In genomic region chr7:121084256-121084655, GRCh38 we compare ENCODE assay signal across 1 cellular context.
TF ChIP-seq lines count a peak whose summit lies in the region.

No MANE protein-coding gene starts in this region.

TF ChIP-seq in K562, 482 proteins besides CTCF, POLR2A, EP300 and RAD21:
- TF ChIP-seq, protein P1, sequence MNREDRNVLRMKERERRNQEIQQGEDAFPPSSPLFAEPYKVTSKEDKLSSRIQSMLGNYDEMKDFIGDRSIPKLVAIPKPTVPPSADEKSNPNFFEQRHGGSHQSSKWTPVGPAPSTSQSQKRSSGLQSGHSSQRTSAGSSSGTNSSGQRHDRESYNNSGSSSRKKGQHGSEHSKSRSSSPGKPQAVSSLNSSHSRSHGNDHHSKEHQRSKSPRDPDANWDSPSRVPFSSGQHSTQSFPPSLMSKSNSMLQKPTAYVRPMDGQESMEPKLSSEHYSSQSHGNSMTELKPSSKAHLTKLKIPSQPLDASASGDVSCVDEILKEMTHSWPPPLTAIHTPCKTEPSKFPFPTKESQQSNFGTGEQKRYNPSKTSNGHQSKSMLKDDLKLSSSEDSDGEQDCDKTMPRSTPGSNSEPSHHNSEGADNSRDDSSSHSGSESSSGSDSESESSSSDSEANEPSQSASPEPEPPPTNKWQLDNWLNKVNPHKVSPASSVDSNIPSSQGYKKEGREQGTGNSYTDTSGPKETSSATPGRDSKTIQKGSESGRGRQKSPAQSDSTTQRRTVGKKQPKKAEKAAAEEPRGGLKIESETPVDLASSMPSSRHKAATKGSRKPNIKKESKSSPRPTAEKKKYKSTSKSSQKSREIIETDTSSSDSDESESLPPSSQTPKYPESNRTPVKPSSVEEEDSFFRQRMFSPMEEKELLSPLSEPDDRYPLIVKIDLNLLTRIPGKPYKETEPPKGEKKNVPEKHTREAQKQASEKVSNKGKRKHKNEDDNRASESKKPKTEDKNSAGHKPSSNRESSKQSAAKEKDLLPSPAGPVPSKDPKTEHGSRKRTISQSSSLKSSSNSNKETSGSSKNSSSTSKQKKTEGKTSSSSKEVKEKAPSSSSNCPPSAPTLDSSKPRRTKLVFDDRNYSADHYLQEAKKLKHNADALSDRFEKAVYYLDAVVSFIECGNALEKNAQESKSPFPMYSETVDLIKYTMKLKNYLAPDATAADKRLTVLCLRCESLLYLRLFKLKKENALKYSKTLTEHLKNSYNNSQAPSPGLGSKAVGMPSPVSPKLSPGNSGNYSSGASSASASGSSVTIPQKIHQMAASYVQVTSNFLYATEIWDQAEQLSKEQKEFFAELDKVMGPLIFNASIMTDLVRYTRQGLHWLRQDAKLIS (CRISPR knock-in tag; IDR thresholded peaks at IDR 0.05), result peak; percentile 24; the same call in 1 of the 2 replicates
- TF ChIP-seq CSDE1 (IDR thresholded peaks at IDR 0.05), result peak in 1 of 2 experiments; percentile 38; a peak in 1 of 4 replicates
- no peak for TF ChIP-seq BHLHE40 (IDR thresholded peaks at IDR 0.05; ENCODE audit: low read length)
- TF ChIP-seq, protein P2, sequence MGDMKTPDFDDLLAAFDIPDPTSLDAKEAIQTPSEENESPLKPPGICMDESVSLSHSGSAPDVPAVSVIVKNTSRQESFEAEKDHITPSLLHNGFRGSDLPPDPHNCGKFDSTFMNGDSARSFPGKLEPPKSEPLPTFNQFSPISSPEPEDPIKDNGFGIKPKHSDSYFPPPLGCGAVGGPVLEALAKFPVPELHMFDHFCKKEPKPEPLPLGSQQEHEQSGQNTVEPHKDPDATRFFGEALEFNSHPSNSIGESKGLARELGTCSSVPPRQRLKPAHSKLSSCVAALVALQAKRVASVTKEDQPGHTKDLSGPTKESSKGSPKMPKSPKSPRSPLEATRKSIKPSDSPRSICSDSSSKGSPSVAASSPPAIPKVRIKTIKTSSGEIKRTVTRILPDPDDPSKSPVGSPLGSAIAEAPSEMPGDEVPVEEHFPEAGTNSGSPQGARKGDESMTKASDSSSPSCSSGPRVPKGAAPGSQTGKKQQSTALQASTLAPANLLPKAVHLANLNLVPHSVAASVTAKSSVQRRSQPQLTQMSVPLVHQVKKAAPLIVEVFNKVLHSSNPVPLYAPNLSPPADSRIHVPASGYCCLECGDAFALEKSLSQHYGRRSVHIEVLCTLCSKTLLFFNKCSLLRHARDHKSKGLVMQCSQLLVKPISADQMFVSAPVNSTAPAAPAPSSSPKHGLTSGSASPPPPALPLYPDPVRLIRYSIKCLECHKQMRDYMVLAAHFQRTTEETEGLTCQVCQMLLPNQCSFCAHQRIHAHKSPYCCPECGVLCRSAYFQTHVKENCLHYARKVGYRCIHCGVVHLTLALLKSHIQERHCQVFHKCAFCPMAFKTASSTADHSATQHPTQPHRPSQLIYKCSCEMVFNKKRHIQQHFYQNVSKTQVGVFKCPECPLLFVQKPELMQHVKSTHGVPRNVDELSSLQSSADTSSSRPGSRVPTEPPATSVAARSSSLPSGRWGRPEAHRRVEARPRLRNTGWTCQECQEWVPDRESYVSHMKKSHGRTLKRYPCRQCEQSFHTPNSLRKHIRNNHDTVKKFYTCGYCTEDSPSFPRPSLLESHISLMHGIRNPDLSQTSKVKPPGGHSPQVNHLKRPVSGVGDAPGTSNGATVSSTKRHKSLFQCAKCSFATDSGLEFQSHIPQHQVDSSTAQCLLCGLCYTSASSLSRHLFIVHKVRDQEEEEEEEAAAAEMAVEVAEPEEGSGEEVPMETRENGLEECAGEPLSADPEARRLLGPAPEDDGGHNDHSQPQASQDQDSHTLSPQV (IDR thresholded peaks at IDR 0.05), result 0 out of 2 replicates have a peak, but pooled peaks have one; percentile 18
- peak; percentile 58 for TF ChIP-seq POLR2H (tag; IDR thresholded peaks at IDR 0.05; ENCODE audit: low read depth)
- no peak for TF ChIP-seq SNIP1 (IDR thresholded peaks at IDR 0.05; ENCODE audit: low read depth)
- TF ChIP-seq EP400 (IDR thresholded peaks at IDR 0.05), result peak; percentile 19; the same call in 1 of the 2 replicates
- TF ChIP-seq LARP7 (IDR thresholded peaks at IDR 0.05), result no peak
- TF ChIP-seq EWSR1 (IDR thresholded peaks at IDR 0.05; ENCODE audit: borderline replicate concordance, low read depth, partially characterized antibody), result peak; percentile 47
- TF ChIP-seq KHSRP (IDR thresholded peaks at IDR 0.05), result no peak
- peak in 1 of 2 experiments; percentile 47; a peak in 1 of 4 replicates for TF ChIP-seq MNT (conservative IDR thresholded peaks at IDR 0.05)
- TF ChIP-seq HDAC3 (IDR thresholded peaks at IDR 0.05; ENCODE audit: borderline replicate concordance, partially characterized antibody), result peak; percentile 38
- no peak for TF ChIP-seq SETDB1 (IDR thresholded peaks at IDR 0.05; ENCODE audit: low read length)
- 0 out of 2 replicates have a peak, but pooled peaks have one; percentile 3 for TF ChIP-seq ZNF444 (CRISPR knock-in tag; IDR thresholded peaks at IDR 0.05)
- peak; percentile 0 for TF ChIP-seq U2AF1 (optimal IDR thresholded peaks at IDR 0.05; ENCODE audit: low read depth, low read length)
